ENCODE assay signal across 12 cellular contexts in the genomic region with DNA sequence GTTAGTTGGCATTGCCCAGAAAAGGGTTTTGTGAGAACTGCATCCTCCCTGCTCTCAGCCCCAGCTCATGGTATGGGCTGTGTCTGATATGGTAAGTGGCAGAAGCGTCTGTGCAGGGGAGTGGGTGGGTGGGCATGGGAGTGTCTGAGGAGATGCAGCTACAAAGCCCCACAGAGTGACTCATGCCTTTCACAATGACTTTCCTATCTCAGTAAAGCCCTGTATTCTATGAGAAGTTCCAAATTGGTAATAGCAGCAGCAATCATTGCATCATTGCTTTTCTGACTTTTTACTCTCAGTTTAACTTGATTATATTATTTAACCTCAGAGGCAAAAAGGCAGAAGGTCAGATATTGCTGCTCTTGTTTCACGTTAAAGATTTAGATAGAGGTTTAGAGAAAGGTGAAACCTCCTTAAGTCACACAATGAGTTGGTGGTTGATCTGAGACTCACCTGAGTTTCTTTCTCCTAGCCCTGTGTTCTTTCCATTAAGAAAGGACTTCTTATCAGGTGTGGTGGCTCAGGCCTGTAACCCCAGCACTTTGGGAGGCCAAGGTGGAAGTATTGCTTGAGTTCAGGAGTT.
A peak's percentile ranks its signal among the peaks of the same experiment; 100 is the strongest.
DNase-seq lines count a peak whose midpoint lies in the region; ATAC-seq lines count a peak whose summit lies in the region.
"Had no signal": no experiment of that assay in that cellular context is flagged by ENCODE, and none has a peak within 500 bp of the region (broad histone marks: within the 10 kb centered on the region; RNA-seq: fewer than 3 reads in every experiment).

No MANE protein-coding gene starts in this region.

- DNase-seq in activated T-cell treated with anti-CD3 and anti-CD28 coated beads, Interleukin-2, amount 50 U/mL, for 72 hours, result peak; percentile 13 to 30
- DNase-seq in activated T-cell treated with anti-CD3 and anti-CD28 coated beads for 4 hours (no peak), NCI-H226 (peak; percentile 22), NCI-H2107 (lab: John Stamatoyannopoulos, UW) (no peak), substantia nigra (lab: John Stamatoyannopoulos, UW) (no peak)
- DNase-seq in stimulated activated naive CD8-positive, alpha-beta T cell treated with anti-CD3 and anti-CD28 coated beads, Interleukin-15, Interleukin-2, amounts not matched to agents 100 U/mL and 50 U/mL, for 24 hours, result no peak
- DNase-seq in stimulated activated CD8-positive, alpha-beta memory T cell treated with anti-CD3 and anti-CD28 coated beads, Interleukin-4, amount 100 ng/mL, for 48 hours, result no peak
- DNase-seq: activated gamma-delta T cell; central memory CD4-positive, alpha-beta T cell; DND-41 had no signal

- no peaks in the 10 kb centered on the region for H3K36me3 Mint-ChIP-seq in activated T-cell treated with anti-CD3 and anti-CD28 coated beads, Interleukin-2, amount 50 U/mL, for 72 hours (ENCODE audit: insufficient read depth in 2 of 2)

- peak; percentile 88 to 93 for ATAC-seq in activated T-cell treated with anti-CD3 and anti-CD28 coated beads, Interleukin-2, amount 50 U/mL, for 72 hours (replicated peaks in 1 of 2)
- peak; percentile 65 for ATAC-seq in HG02571 (IDR thresholded peaks at IDR 0.05; ENCODE audit: unreplicated experiment)
- peak; percentile 19 for ATAC-seq in stimulated activated naive CD8-positive, alpha-beta T cell treated with anti-CD3 and anti-CD28 coated beads, Interleukin-15, Interleukin-2, amounts not matched to agents 100 U/mL and 50 U/mL, for 24 hours

- no peak overlapping the region for H3K27ac ChIP-seq in substantia nigra (ENCODE audit: low read depth, low read length, poor library complexity, severe bottlenecking)
- H3K27ac ChIP-seq: vagina had no signal

- no peak overlapping the region for H3K27ac Mint-ChIP-seq in activated T-cell treated with anti-CD3 and anti-CD28 coated beads, Interleukin-2, amount 50 U/mL, for 72 hours

- H3K27me3 Mint-ChIP-seq in activated T-cell treated with anti-CD3 and anti-CD28 coated beads, Interleukin-2, amount 50 U/mL, for 72 hours (ENCODE audit: low read depth), result no peaks in the 10 kb centered on the region

- no peaks in the 10 kb centered on the region for H3K9me3 Mint-ChIP-seq in activated T-cell treated with anti-CD3 and anti-CD28 coated beads, Interleukin-2, amount 50 U/mL, for 72 hours

- no peak overlapping the region for H3K4me3 Mint-ChIP-seq in activated T-cell treated with anti-CD3 and anti-CD28 coated beads, Interleukin-2, amount 50 U/mL, for 72 hours

- H3K4me1 Mint-ChIP-seq in activated T-cell treated with anti-CD3 and anti-CD28 coated beads, Interleukin-2, amount 50 U/mL, for 72 hours (ENCODE audit: low read depth), result no peaks in the 10 kb centered on the region

Comparison
In these comparisons a context has a peak if more than half of its experiments do, and no peak if none do; other contexts are left out.
1. DNase-seq: peak in activated T-cell treated with anti-CD3 and anti-CD28 coated beads, Interleukin-2, amount 50 U/mL, for 72 hours (2 of 2) and NCI-H226 (single experiment); none in activated T-cell treated with anti-CD3 and anti-CD28 coated beads for 4 hours (single experiment), stimulated activated naive CD8-positive, alpha-beta T cell treated with anti-CD3 and anti-CD28 coated beads, Interleukin-15, Interleukin-2, amounts not matched to agents 100 U/mL and 50 U/mL, for 24 hours (single experiment), NCI-H2107 (single experiment), substantia nigra (0 of 49) and stimulated activated CD8-positive, alpha-beta memory T cell treated with anti-CD3 and anti-CD28 coated beads, Interleukin-4, amount 100 ng/mL, for 48 hours (single experiment).
2. ATAC-seq: peak in every context shown above with its lines; median percentile 90 in activated T-cell treated with anti-CD3 and anti-CD28 coated beads, Interleukin-2, amount 50 U/mL, for 72 hours; 65 in HG02571; 19 in stimulated activated naive CD8-positive, alpha-beta T cell treated with anti-CD3 and anti-CD28 coated beads, Interleukin-15, Interleukin-2, amounts not matched to agents 100 U/mL and 50 U/mL, for 24 hours.